In the genomic region with DNA sequence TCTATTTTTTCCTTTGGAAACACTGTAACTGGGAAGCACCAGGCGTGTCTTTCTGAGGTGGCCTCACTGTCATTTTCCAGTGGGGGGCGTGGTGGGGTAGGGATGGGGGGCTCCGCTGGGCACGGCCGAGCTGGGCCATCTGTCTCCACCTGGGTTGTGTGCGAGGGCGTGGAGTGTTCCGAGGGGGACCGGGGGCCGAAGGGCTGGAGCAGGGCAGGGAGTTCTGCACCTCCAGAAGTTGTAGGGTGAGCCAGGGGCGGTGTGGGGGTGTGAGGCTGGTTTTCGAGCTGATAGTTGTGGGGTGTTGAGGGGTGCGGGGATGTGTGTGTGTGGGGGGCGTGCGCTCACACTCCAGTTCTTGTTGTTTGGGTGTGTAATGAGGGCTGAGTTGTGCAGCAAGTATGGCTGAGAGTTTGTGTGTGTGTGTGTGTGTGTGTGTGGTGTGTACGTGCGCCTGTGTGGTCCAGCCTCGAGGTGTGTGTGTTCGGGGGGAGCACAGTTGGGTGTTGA, we compare ENCODE assay signal across 9 cellular contexts. TPM values are rescaled to one million over a fixed set of nuclear protein-coding genes. Genes with fewer than 3 reads are reported as not detected.
DNase-seq lines count a peak whose midpoint lies in the region; ATAC-seq and TF ChIP-seq lines count a peak whose summit lies in the region.
"Had no signal": no experiment of that assay in that cellular context is flagged by ENCODE, and none has a peak within 500 bp of the region (broad histone marks: within the 10 kb centered on the region; RNA-seq: fewer than 3 reads in every experiment).

No MANE protein-coding gene starts in this region.

- peak overlapping the region; percentile 93 for H3K4me2 ChIP-seq in GM23338

- no peaks in the 10 kb centered on the region for H3K9me3 ChIP-seq in right cardiac atrium (ENCODE audit: control insufficient read depth, low read length)

- H2AFZ ChIP-seq in GM23338: no peak overlapping the region

- peaks cover 3% of the 10 kb centered on the region; the same call in 1 of the 3 replicates for H3K9me3 Mint-ChIP-seq in GM23338
- H3K9me3 Mint-ChIP-seq in activated CD4-positive, alpha-beta memory T cell treated with anti-CD3 and anti-CD28 coated beads, Interleukin-2, amount 10 ng/mL, durations not matched to agents 7 days and 5 days: no peaks in the 10 kb centered on the region

- H3K4me1 Mint-ChIP-seq in GM23338: peaks cover 57% of the 10 kb centered on the region
- H3K4me1 Mint-ChIP-seq in activated CD4-positive, alpha-beta memory T cell treated with anti-CD3 and anti-CD28 coated beads, Interleukin-2, amount 10 ng/mL, durations not matched to agents 7 days and 5 days: peaks cover 14% of the 10 kb centered on the region

- CTCF ChIA-PET in activated CD4-positive, alpha-beta memory T cell treated with anti-CD3 and anti-CD28 coated beads, Interleukin-2, amount 10 ng/mL, durations not matched to agents 7 days and 5 days (lab: Charles Lee): interaction anchor here (0.5 to 9.2 kb wide), 5 partner anchors 34 to 1972 kb away, joined by 3 to 206 read pairs (median 4); partner anchors contain the start of gene UBE2L6

- peak overlapping the region; percentile 99 for H3K4me3 ChIP-seq in GM23338
- H3K4me3 ChIP-seq in right cardiac atrium (ENCODE audit: low read length): peak overlapping the region; percentile 81
- H3K4me3 ChIP-seq in skin epidermis: peak overlapping the region; percentile 50 to 81 (median 70)

- H3K27ac ChIP-seq in GM23338 (ENCODE audit: low read depth): peak overlapping the region; percentile 100
- peak overlapping the region; percentile 38 for H3K27ac ChIP-seq in right cardiac atrium (ENCODE audit: low read length)
- H3K27ac ChIP-seq in skin epidermis: peak overlapping the region in 20 of 21 experiments; percentile 31 to 94 (median 83)

- H3K9me2 ChIP-seq in GM23338 (ENCODE audit: insufficient read depth): peaks cover 21% of the 10 kb centered on the region

- H4K20me1 ChIP-seq in GM23338 (replicated peaks; ENCODE audit: insufficient read depth): peaks cover 36% of the 10 kb centered on the region

- peaks cover 61% of the 10 kb centered on the region for H3F3A ChIP-seq in GM23338 (replicated peaks; ENCODE audit: low read depth)

- H3K27ac Mint-ChIP-seq in GM23338: peak overlapping the region; percentile 99
- H3K27ac Mint-ChIP-seq in activated CD4-positive, alpha-beta memory T cell treated with anti-CD3 and anti-CD28 coated beads, Interleukin-2, amount 10 ng/mL, durations not matched to agents 7 days and 5 days: no peak overlapping the region

- DNase-seq in GM23338 (ENCODE audit: low spot score): no peak
- no peak for DNase-seq in activated CD4-positive, alpha-beta memory T cell treated with anti-CD3 and anti-CD28 coated beads, Interleukin-2, amount 10 ng/mL, durations not matched to agents 7 days and 5 days
- peak in 1 of 3 donors; percentile 61 for DNase-seq in right cardiac atrium
- no peak for DNase-seq in HCEC 1CT
- no peak for DNase-seq in NCI-H2029 (lab: John Stamatoyannopoulos, UW)
- DNase-seq in NCI-H526 treated with DMSO at 0.1 percent for 48 hours (lab: John Stamatoyannopoulos, UW): no peak
- DNase-seq: Karpas-422 had no signal

- WGBS in right cardiac atrium: 1% methylated on average over 19 of the region's 19 CpGs

- intact Hi-C loops in right cardiac atrium (cut with DNase I): no loop called here

- H3K4me1 ChIP-seq in GM23338 (ENCODE audit: insufficient read depth) (peaks cover 51% of the 10 kb centered on the region), right cardiac atrium (ENCODE audit: control insufficient read depth, insufficient read depth, low read length) (peaks cover 9% of the 10 kb centered on the region)

- H3K36me3 Mint-ChIP-seq in GM23338 (ENCODE audit: low read depth): peaks cover 55% of the 10 kb centered on the region
- H3K36me3 Mint-ChIP-seq in activated CD4-positive, alpha-beta memory T cell treated with anti-CD3 and anti-CD28 coated beads, Interleukin-2, amount 10 ng/mL, durations not matched to agents 7 days and 5 days (ENCODE audit: low read depth): no peaks in the 10 kb centered on the region

- H3K27me3 Mint-ChIP-seq in GM23338 (ENCODE audit: insufficient read depth, low read depth, poor library complexity): peaks cover 38% of the 10 kb centered on the region
- H3K27me3 Mint-ChIP-seq in activated CD4-positive, alpha-beta memory T cell treated with anti-CD3 and anti-CD28 coated beads, Interleukin-2, amount 10 ng/mL, durations not matched to agents 7 days and 5 days: peaks cover 40% of the 10 kb centered on the region

- H3K27me3 ChIP-seq in GM23338 (ENCODE audit: insufficient read depth) (no peaks in the 10 kb centered on the region), right cardiac atrium (ENCODE audit: control insufficient read depth, insufficient read depth) (no peaks in the 10 kb centered on the region)

- POLR2A ChIA-PET in activated CD4-positive, alpha-beta memory T cell treated with anti-CD3 and anti-CD28 coated beads, Interleukin-2, amount 10 ng/mL, durations not matched to agents 7 days and 5 days (lab: Charles Lee): interaction anchor here (1.1 to 1.7 kb wide), 2 partner anchors 34 to 70 kb away, joined by 4 to 5 read pairs; no protein-coding TSS in a partner anchor

- 0 out of 4 replicates have a peak, but pooled peaks have one; percentile 18 to 20 for TF ChIP-seq CTCF in GM23338 (conservative IDR thresholded peaks at IDR 0.05; ENCODE audit: low read depth in 2 of 2)

- peak; percentile 2 for ATAC-seq in GM23338
- peak in 1 of 2 donors; percentile 18 for ATAC-seq in right cardiac atrium
- no peak for ATAC-seq in HG02970 (IDR thresholded peaks at IDR 0.05; ENCODE audit: low FRiP score, unreplicated experiment)

- peaks cover 18% of the 10 kb centered on the region; the same call in 1 of the 2 replicates for H3K36me3 ChIP-seq in GM23338 (ENCODE audit: insufficient read depth)

- H3K79me2 ChIP-seq in GM23338 (replicated peaks; ENCODE audit: insufficient read depth): peaks cover 51% of the 10 kb centered on the region

- peak overlapping the region; percentile 99 for H3K4me3 Mint-ChIP-seq in GM23338
- H3K4me3 Mint-ChIP-seq in activated CD4-positive, alpha-beta memory T cell treated with anti-CD3 and anti-CD28 coated beads, Interleukin-2, amount 10 ng/mL, durations not matched to agents 7 days and 5 days: peak overlapping the region; percentile 80

TF ChIP-seq in GM23338, 12 proteins besides CTCF, POLR2A, EP300 and RAD21 (continues in another document):
- TF ChIP-seq ZNF331 (CRISPR knock-in tag; IDR thresholded peaks at IDR 0.05; ENCODE audit: low read depth) (no peak), POLR2AphosphoS5 (IDR thresholded peaks at IDR 0.05; ENCODE audit: low read depth) (no peak), ZNF114 (CRISPR knock-in tag; IDR thresholded peaks at IDR 0.05) (no peak), EZH2phosphoT487 (IDR thresholded peaks at IDR 0.05; ENCODE audit: unreplicated experiment) (no peak), NANOG (IDR thresholded peaks at IDR 0.05; ENCODE audit: borderline replicate concordance) (no peak), ETS1 (IDR thresholded peaks at IDR 0.05) (no peak), STAT1 (IDR thresholded peaks at IDR 0.05; ENCODE audit: unreplicated experiment) (no peak), JUNB (IDR thresholded peaks at IDR 0.05; ENCODE audit: unreplicated experiment) (no peak)

RNA-seq across cellular contexts. Expression of gene YPEL4, which starts 10.8 kb away (rescaled TPM):
- total RNA-seq in GM23338 (2014; rRNA removed; shearing (Covaris generic)): 0.82 TPM in 1 of 2 replicates, not detected in the other
- polyA plus RNA-seq in GM23338 (2016; fragmentation: Nextera tagmentation; extraction: Ambion mirVana) (1.1 and 1.2 TPM in 2 replicates), right cardiac atrium (1.5 TPM)
- total RNA-seq in activated CD4-positive, alpha-beta memory T cell treated with anti-CD3 and anti-CD28 coated beads, Interleukin-2, amount 10 ng/mL, durations not matched to agents 7 days and 5 days: 1 to 10 TPM; 1.5 to 2.2 TPM
- 1 to 10 TPM in 1 of 4 donors, under 1 TPM in 3; 0.33 to 1.1 (median 0.62) TPM for total RNA-seq in right cardiac atrium

RNA-seq across cellular contexts. Expression of gene CLP1, which starts 18.7 kb away (rescaled TPM):
- total RNA-seq in GM23338 (2014; rRNA removed; shearing (Covaris generic)): 25.2 and 25.4 TPM in 2 replicates
- polyA plus RNA-seq in GM23338 (2016; fragmentation: Nextera tagmentation; extraction: Ambion mirVana): 14.4 and 16.8 TPM in 2 replicates
- 10 to 100 TPM; 14.8 to 17.5 TPM for total RNA-seq in activated CD4-positive, alpha-beta memory T cell treated with anti-CD3 and anti-CD28 coated beads, Interleukin-2, amount 10 ng/mL, durations not matched to agents 7 days and 5 days
- 1 to 10 TPM; 6.3 to 8.2 (median 7.2) TPM for total RNA-seq in right cardiac atrium
- polyA plus RNA-seq in right cardiac atrium: 4.6 TPM

RNA-seq across cellular contexts. Expression of gene ZDHHC5, which starts 29.0 kb away (rescaled TPM):
- total RNA-seq in GM23338 (2014; rRNA removed; shearing (Covaris generic)): 35.7 and 42.3 TPM in 2 replicates
- 15.7 and 16.9 TPM in 2 replicates for polyA plus RNA-seq in GM23338 (2016; fragmentation: Nextera tagmentation; extraction: Ambion mirVana)
- 10 to 100 TPM; 77.6 to 86.6 TPM for total RNA-seq in activated CD4-positive, alpha-beta memory T cell treated with anti-CD3 and anti-CD28 coated beads, Interleukin-2, amount 10 ng/mL, durations not matched to agents 7 days and 5 days
- total RNA-seq in right cardiac atrium: 10 to 100 TPM; 38.9 to 60.4 (median 54.3) TPM
- polyA plus RNA-seq in right cardiac atrium: 27.0 TPM

RNA-seq across cellular contexts. Expression of gene SERPING1, which starts 41.4 kb away (rescaled TPM):
- total RNA-seq in GM23338 (2014; rRNA removed; shearing (Covaris generic)): 40.8 and 42.3 TPM in 2 replicates
- polyA plus RNA-seq in GM23338 (2016; fragmentation: Nextera tagmentation; extraction: Ambion mirVana) (49.8 and 54.7 TPM in 2 replicates), right cardiac atrium (268 TPM)
- total RNA-seq in activated CD4-positive, alpha-beta memory T cell treated with anti-CD3 and anti-CD28 coated beads, Interleukin-2, amount 10 ng/mL, durations not matched to agents 7 days and 5 days: under 1 TPM; 0.55 to 0.93 TPM
- 100 to 1,000 TPM; 181 to 294 (median 203) TPM for total RNA-seq in right cardiac atrium

Comparison
In these comparisons a context has a peak if more than half of its experiments do, and no peak if none do; other contexts are left out.
1. H3K27ac ChIP-seq: peak in every context shown above with its lines; median percentile 100 in GM23338; 83 in skin epidermis; 38 in right cardiac atrium.